ENCODE assay signal across 26 cellular contexts in genomic region chr3:52084216-52084945, GRCh38.
"Had no signal": no experiment of that assay in that cellular context is flagged by ENCODE, and none has a peak within 500 bp of the region (broad histone marks: within the 10 kb centered on the region; RNA-seq: fewer than 3 reads in every experiment).

No MANE protein-coding gene starts in this region.

- H3K27me3 Mint-ChIP-seq: activated CD8-positive, alpha-beta memory T cell treated with anti-CD3 and anti-CD28 coated beads, Interleukin-2, amount 10 ng/mL, durations not matched to agents 7 days and 5 days; activated naive CD8-positive, alpha-beta T cell treated with anti-CD3 and anti-CD28 coated beads, Interleukin-2, amount 10 ng/mL, durations not matched to agents 7 days and 5 days; activated T-helper 17 cell treated with anti-CD3 and anti-CD28 coated beads, Interleukin-2, amount 50 U/mL, for 72 hours; memory B cell; naive B cell had no signal

- DNase-seq: activated CD4-positive, alpha-beta T cell treated with anti-CD3 and anti-CD28 coated beads, Interleukin-2, amount 50 U/mL, for 48 hours; activated CD8-positive, alpha-beta memory T cell treated with anti-CD3 and anti-CD28 coated beads, Interleukin-2, amount 10 ng/mL, durations not matched to agents 7 days and 5 days; activated naive CD4-positive, alpha-beta T cell treated with Interleukin-2 at 50 U/mL for 16 hours; activated naive CD8-positive, alpha-beta T cell treated with anti-CD3 and anti-CD28 coated beads, Interleukin-2, amount 10 ng/mL, durations not matched to agents 7 days and 5 days; activated T-cell treated with anti-CD3 and anti-CD28 coated beads, Interleukin-2, amount 50 U/mL, for 1 hour; amygdala; body of pancreas; caudate nucleus; foreskin fibroblast; hypothalamus; islet precursor cell; naive B cell; nucleus accumbens; retina; stimulated activated CD4-positive, alpha-beta T cell treated with anti-CD3 and anti-CD28 coated beads, Interleukin-2, amount 100 ng/mL, for 24 hours; stimulated activated naive CD8-positive, alpha-beta T cell treated with anti-CD3 and anti-CD28 coated beads, Interleukin-15, Interleukin-2, amounts not matched to agents 100 U/mL and 50 U/mL, for 24 hours; substantia nigra; WERI-Rb-1 had no signal

- H3K4me3 Mint-ChIP-seq: activated CD8-positive, alpha-beta memory T cell treated with anti-CD3 and anti-CD28 coated beads, Interleukin-2, amount 10 ng/mL, durations not matched to agents 7 days and 5 days; activated naive CD8-positive, alpha-beta T cell treated with anti-CD3 and anti-CD28 coated beads, Interleukin-2, amount 10 ng/mL, durations not matched to agents 7 days and 5 days; activated T-helper 17 cell treated with anti-CD3 and anti-CD28 coated beads, Interleukin-2, amount 50 U/mL, for 72 hours; endodermal cell; memory B cell; T-helper 1 cell treated with Interleukin-12 subunit alpha and Interleukin-12 subunit beta and Interleukin-4 antibody, amounts not matched to agents 30 μg/mL and 1 μg/mL, for 36 hours had no signal

- H3K9me3 ChIP-seq: body of pancreas, mucosa of descending colon, tibial nerve had no signal

- H3K27ac Mint-ChIP-seq: activated CD8-positive, alpha-beta memory T cell treated with anti-CD3 and anti-CD28 coated beads, Interleukin-2, amount 10 ng/mL, durations not matched to agents 7 days and 5 days; activated naive CD8-positive, alpha-beta T cell treated with anti-CD3 and anti-CD28 coated beads, Interleukin-2, amount 10 ng/mL, durations not matched to agents 7 days and 5 days; memory B cell; T-helper 1 cell treated with Interleukin-12 subunit alpha and Interleukin-12 subunit beta and Interleukin-4 antibody, amounts not matched to agents 30 μg/mL and 1 μg/mL, for 36 hours had no signal

- H3K4me3 ChIP-seq: body of pancreas, mucosa of descending colon, tibial nerve had no signal

- H3K27ac ChIP-seq: body of pancreas, epithelial cell of prostate, tibial nerve, WERI-Rb-1 had no signal

- H3K36me3 ChIP-seq: tibial nerve, WERI-Rb-1 had no signal

- H3K36me3 Mint-ChIP-seq: activated CD8-positive, alpha-beta memory T cell treated with anti-CD3 and anti-CD28 coated beads, Interleukin-2, amount 10 ng/mL, durations not matched to agents 7 days and 5 days; memory B cell; naive B cell had no signal

- H3K4me1 ChIP-seq: body of pancreas had no signal

- H3K9me3 Mint-ChIP-seq: activated naive CD8-positive, alpha-beta T cell treated with anti-CD3 and anti-CD28 coated beads, Interleukin-2, amount 10 ng/mL, durations not matched to agents 7 days and 5 days; activated T-helper 17 cell treated with anti-CD3 and anti-CD28 coated beads, Interleukin-2, amount 50 U/mL, for 72 hours; endodermal cell; memory B cell; naive B cell; T-helper 1 cell treated with Interleukin-12 subunit alpha and Interleukin-12 subunit beta and Interleukin-4 antibody, amounts not matched to agents 30 μg/mL and 1 μg/mL, for 36 hours had no signal

- ATAC-seq: activated CD8-positive, alpha-beta memory T cell treated with anti-CD3 and anti-CD28 coated beads, Interleukin-2, amount 10 ng/mL, durations not matched to agents 7 days and 5 days; activated T-helper 17 cell treated with anti-CD3 and anti-CD28 coated beads, Interleukin-2, amount 50 U/mL, for 72 hours; body of pancreas; left lobe of liver; mucosa of descending colon; stimulated activated naive CD8-positive, alpha-beta T cell treated with anti-CD3 and anti-CD28 coated beads, Interleukin-15, Interleukin-2, amounts not matched to agents 100 U/mL and 50 U/mL, for 24 hours had no signal

- H3K27me3 ChIP-seq: body of pancreas, tibial nerve had no signal
